Comparison of ENCODE assay signal across 1 cellular context in genomic region chr14:95319312-95320075, GRCh38.
A peak's percentile ranks its signal among the peaks of the same experiment; 100 is the strongest.
TF ChIP-seq lines count a peak whose summit lies in the region.

CLMN (minus strand) TSS chr14:95319908; CDS start chr14:95319792, 116 bp downstream.

TF ChIP-seq in GM12878, 131 proteins besides CTCF, POLR2A, EP300 and RAD21 (continued from another document and continues in another):
- TF ChIP-seq CUX1 (IDR thresholded peaks at IDR 0.05; ENCODE audit: insufficient replicate concordance, low read depth, low read length): no peak
- peak; percentile 86 for TF ChIP-seq GATAD2B (conservative IDR thresholded peaks at IDR 0.05; ENCODE audit: low read depth)
- TF ChIP-seq ATF2 (IDR thresholded peaks at IDR 0.05; ENCODE audit: low read length): no peak
- no peak for TF ChIP-seq BRCA1 (IDR thresholded peaks at IDR 0.05; ENCODE audit: low read depth, low read length)
- peak; percentile 90 for TF ChIP-seq HDGF (IDR thresholded peaks at IDR 0.05)
- peak in 1 of 2 experiments; percentile 68; a peak in 1 of 4 replicates for TF ChIP-seq BHLHE40 (IDR thresholded peaks at IDR 0.05; ENCODE audit: borderline replicate concordance in 1 of 2, low read depth in 2 of 2, low read length in 1 of 2)
- TF ChIP-seq SMARCA5 (IDR thresholded peaks at IDR 0.05): peak; percentile 84
- TF ChIP-seq PAX8 (IDR thresholded peaks at IDR 0.05): no peak
- TF ChIP-seq SMC3 (IDR thresholded peaks at IDR 0.05; ENCODE audit: borderline replicate concordance, low read length): no peak
- TF ChIP-seq, protein P1, sequence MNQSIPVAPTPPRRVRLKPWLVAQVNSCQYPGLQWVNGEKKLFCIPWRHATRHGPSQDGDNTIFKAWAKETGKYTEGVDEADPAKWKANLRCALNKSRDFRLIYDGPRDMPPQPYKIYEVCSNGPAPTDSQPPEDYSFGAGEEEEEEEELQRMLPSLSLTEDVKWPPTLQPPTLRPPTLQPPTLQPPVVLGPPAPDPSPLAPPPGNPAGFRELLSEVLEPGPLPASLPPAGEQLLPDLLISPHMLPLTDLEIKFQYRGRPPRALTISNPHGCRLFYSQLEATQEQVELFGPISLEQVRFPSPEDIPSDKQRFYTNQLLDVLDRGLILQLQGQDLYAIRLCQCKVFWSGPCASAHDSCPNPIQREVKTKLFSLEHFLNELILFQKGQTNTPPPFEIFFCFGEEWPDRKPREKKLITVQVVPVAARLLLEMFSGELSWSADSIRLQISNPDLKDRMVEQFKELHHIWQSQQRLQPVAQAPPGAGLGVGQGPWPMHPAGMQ (IDR thresholded peaks at IDR 0.05; ENCODE audit: borderline replicate concordance): no peak
- TF ChIP-seq NR2F1 (conservative IDR thresholded peaks at IDR 0.05): no peak
- TF ChIP-seq EGR1 (IDR thresholded peaks at IDR 0.05; ENCODE audit: borderline replicate concordance in 1 of 2, low read depth in 2 of 2, low read length in 2 of 2): peak in 1 of 2 experiments; percentile 93; a peak in 2 of 3 replicates
- TF ChIP-seq, protein P2, sequence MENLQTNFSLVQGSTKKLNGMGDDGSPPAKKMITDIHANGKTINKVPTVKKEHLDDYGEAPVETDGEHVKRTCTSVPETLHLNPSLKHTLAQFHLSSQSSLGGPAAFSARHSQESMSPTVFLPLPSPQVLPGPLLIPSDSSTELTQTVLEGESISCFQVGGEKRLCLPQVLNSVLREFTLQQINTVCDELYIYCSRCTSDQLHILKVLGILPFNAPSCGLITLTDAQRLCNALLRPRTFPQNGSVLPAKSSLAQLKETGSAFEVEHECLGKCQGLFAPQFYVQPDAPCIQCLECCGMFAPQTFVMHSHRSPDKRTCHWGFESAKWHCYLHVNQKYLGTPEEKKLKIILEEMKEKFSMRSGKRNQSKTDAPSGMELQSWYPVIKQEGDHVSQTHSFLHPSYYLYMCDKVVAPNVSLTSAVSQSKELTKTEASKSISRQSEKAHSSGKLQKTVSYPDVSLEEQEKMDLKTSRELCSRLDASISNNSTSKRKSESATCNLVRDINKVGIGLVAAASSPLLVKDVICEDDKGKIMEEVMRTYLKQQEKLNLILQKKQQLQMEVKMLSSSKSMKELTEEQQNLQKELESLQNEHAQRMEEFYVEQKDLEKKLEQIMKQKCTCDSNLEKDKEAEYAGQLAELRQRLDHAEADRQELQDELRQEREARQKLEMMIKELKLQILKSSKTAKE (IDR thresholded peaks at IDR 0.05; ENCODE audit: low read depth, poor library complexity, severe bottlenecking): no peak
- TF ChIP-seq SPI1 (IDR thresholded peaks at IDR 0.05; ENCODE audit: borderline replicate concordance, insufficient read depth, low read depth, low read length): no peak
- TF ChIP-seq CEBPB (IDR thresholded peaks at IDR 0.05; ENCODE audit: borderline replicate concordance in 1 of 2, low read depth in 2 of 2, low read length in 2 of 2): no peak
- peak; percentile 73 for TF ChIP-seq IKZF1 (conservative IDR thresholded peaks at IDR 0.05)
- TF ChIP-seq, protein P3, sequence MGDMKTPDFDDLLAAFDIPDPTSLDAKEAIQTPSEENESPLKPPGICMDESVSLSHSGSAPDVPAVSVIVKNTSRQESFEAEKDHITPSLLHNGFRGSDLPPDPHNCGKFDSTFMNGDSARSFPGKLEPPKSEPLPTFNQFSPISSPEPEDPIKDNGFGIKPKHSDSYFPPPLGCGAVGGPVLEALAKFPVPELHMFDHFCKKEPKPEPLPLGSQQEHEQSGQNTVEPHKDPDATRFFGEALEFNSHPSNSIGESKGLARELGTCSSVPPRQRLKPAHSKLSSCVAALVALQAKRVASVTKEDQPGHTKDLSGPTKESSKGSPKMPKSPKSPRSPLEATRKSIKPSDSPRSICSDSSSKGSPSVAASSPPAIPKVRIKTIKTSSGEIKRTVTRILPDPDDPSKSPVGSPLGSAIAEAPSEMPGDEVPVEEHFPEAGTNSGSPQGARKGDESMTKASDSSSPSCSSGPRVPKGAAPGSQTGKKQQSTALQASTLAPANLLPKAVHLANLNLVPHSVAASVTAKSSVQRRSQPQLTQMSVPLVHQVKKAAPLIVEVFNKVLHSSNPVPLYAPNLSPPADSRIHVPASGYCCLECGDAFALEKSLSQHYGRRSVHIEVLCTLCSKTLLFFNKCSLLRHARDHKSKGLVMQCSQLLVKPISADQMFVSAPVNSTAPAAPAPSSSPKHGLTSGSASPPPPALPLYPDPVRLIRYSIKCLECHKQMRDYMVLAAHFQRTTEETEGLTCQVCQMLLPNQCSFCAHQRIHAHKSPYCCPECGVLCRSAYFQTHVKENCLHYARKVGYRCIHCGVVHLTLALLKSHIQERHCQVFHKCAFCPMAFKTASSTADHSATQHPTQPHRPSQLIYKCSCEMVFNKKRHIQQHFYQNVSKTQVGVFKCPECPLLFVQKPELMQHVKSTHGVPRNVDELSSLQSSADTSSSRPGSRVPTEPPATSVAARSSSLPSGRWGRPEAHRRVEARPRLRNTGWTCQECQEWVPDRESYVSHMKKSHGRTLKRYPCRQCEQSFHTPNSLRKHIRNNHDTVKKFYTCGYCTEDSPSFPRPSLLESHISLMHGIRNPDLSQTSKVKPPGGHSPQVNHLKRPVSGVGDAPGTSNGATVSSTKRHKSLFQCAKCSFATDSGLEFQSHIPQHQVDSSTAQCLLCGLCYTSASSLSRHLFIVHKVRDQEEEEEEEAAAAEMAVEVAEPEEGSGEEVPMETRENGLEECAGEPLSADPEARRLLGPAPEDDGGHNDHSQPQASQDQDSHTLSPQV (IDR thresholded peaks at IDR 0.05): no peak
- peak; percentile 50; the same call in 1 of the 2 replicates for TF ChIP-seq ZNF217 (IDR thresholded peaks at IDR 0.05)
- peak; percentile 49; the same call in 1 of the 2 replicates for TF ChIP-seq FOXK2 (IDR thresholded peaks at IDR 0.05)
- no peak for TF ChIP-seq NR2C2 (IDR thresholded peaks at IDR 0.05; ENCODE audit: borderline replicate concordance, control insufficient read depth, insufficient read length, low read depth)
- TF ChIP-seq, protein P4, sequence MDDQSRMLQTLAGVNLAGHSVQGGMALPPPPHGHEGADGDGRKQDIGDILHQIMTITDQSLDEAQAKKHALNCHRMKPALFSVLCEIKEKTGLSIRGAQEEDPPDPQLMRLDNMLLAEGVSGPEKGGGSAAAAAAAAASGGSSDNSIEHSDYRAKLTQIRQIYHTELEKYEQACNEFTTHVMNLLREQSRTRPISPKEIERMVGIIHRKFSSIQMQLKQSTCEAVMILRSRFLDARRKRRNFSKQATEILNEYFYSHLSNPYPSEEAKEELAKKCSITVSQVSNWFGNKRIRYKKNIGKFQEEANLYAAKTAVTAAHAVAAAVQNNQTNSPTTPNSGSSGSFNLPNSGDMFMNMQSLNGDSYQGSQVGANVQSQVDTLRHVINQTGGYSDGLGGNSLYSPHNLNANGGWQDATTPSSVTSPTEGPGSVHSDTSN (IDR thresholded peaks at IDR 0.05; ENCODE audit: insufficient replicate concordance, low read depth, low read length): no peak
- no peak for TF ChIP-seq MEF2A (IDR thresholded peaks at IDR 0.05; ENCODE audit: insufficient read depth, low read depth, low read length)
- no peak for TF ChIP-seq SREBF2 (IDR thresholded peaks at IDR 0.05; ENCODE audit: low read length)
- TF ChIP-seq USF1 (IDR thresholded peaks at IDR 0.05; ENCODE audit: borderline replicate concordance, extremely low read length, insufficient read depth, low read depth, low read length): no peak
- TF ChIP-seq CHD2 (IDR thresholded peaks at IDR 0.05; ENCODE audit: borderline replicate concordance, low read depth, low read length): no peak
- peak; percentile 52; the same call in 1 of the 2 replicates for TF ChIP-seq DPF2 (IDR thresholded peaks at IDR 0.05)
- TF ChIP-seq CHD4 (IDR thresholded peaks at IDR 0.05): no peak
- TF ChIP-seq BACH1 (IDR thresholded peaks at IDR 0.05; ENCODE audit: borderline replicate concordance): peak; percentile 52; the same call in 1 of the 2 replicates
- TF ChIP-seq LARP7 (IDR thresholded peaks at IDR 0.05): peak; percentile 49; the same call in 1 of the 2 replicates
- TF ChIP-seq, protein P5, sequence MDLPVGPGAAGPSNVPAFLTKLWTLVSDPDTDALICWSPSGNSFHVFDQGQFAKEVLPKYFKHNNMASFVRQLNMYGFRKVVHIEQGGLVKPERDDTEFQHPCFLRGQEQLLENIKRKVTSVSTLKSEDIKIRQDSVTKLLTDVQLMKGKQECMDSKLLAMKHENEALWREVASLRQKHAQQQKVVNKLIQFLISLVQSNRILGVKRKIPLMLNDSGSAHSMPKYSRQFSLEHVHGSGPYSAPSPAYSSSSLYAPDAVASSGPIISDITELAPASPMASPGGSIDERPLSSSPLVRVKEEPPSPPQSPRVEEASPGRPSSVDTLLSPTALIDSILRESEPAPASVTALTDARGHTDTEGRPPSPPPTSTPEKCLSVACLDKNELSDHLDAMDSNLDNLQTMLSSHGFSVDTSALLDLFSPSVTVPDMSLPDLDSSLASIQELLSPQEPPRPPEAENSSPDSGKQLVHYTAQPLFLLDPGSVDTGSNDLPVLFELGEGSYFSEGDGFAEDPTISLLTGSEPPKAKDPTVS (IDR thresholded peaks at IDR 0.05; ENCODE audit: low read depth, low read length): no peak
- TF ChIP-seq, protein P6, sequence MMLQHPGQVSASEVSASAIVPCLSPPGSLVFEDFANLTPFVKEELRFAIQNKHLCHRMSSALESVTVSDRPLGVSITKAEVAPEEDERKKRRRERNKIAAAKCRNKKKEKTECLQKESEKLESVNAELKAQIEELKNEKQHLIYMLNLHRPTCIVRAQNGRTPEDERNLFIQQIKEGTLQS (IDR thresholded peaks at IDR 0.05; ENCODE audit: borderline replicate concordance, extremely low read depth, low read depth, low read length): no peak
- TF ChIP-seq, protein P7, sequence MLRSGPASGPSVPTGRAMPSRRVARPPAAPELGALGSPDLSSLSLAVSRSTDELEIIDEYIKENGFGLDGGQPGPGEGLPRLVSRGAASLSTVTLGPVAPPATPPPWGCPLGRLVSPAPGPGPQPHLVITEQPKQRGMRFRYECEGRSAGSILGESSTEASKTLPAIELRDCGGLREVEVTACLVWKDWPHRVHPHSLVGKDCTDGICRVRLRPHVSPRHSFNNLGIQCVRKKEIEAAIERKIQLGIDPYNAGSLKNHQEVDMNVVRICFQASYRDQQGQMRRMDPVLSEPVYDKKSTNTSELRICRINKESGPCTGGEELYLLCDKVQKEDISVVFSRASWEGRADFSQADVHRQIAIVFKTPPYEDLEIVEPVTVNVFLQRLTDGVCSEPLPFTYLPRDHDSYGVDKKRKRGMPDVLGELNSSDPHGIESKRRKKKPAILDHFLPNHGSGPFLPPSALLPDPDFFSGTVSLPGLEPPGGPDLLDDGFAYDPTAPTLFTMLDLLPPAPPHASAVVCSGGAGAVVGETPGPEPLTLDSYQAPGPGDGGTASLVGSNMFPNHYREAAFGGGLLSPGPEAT (IDR thresholded peaks at IDR 0.05; ENCODE audit: low read depth): peak; percentile 37; the same call in 1 of the 2 replicates
- peak; percentile 63; the same call in 1 of the 2 replicates for TF ChIP-seq MTA2 (IDR thresholded peaks at IDR 0.05; ENCODE audit: low read depth)
- 0 out of 2 replicates have a peak, but pooled peaks have one; percentile 9 for TF ChIP-seq YY1 (IDR thresholded peaks at IDR 0.05; ENCODE audit: low read depth, low read length)
- TF ChIP-seq ZBED1 (IDR thresholded peaks at IDR 0.05; ENCODE audit: borderline replicate concordance): no peak
- no peak for TF ChIP-seq SUPT20H (IDR thresholded peaks at IDR 0.05; ENCODE audit: borderline replicate concordance, control insufficient read depth, low read depth, low read length)
- TF ChIP-seq EZH2 (IDR thresholded peaks at IDR 0.05; ENCODE audit: borderline replicate concordance, control insufficient read depth, low read depth, low read length): no peak
